In the genomic region with DNA sequence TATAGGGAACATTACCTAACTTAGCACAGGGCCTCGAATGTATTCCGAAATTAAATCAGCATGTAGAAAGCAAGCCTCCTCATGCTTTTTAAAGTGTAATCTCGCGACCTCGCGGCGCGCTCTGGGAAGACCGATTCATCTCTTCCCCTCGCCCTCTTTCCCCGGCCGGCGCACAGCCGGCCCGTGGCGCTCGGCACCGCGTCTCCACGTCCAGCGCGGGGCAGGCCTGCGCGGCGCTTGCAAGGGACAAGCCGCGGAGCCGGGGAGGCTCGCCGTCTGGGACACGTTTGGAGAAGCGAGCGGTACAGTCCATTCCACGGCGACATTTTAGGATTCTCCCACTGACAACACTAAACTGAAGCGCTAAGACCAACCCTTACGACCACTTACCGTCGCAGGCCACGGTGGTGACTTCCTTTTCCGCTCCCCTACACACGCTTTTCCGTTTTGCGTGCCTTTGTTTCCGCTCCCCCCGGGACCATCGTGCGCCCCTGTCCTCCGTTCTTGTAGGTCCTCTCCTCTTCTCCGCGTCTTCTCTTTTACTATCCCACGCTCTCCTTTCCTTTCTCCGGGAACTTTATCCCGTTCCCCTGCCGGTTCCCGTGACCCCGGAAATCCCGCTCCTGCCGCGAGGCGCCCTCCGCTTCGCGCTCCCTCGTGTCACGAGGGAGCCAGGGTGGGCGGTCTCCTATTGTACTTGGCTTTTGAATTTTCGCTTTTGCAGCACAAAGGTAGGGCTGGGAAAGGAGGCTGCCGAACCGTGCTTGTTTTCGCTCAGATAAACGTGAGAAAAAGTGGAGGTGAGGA, we compare ENCODE assay signal across 1 cellular context.
TF ChIP-seq lines count a peak whose summit lies in the region.

A gene with protein sequence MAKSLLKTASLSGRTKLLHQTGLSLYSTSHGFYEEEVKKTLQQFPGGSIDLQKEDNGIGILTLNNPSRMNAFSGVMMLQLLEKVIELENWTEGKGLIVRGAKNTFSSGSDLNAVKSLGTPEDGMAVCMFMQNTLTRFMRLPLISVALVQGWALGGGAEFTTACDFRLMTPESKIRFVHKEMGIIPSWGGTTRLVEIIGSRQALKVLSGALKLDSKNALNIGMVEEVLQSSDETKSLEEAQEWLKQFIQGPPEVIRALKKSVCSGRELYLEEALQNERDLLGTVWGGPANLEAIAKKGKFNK (minus strand): TSS at position 664 of the 807 bp plus-strand sequence. CDS start 12,581 bp downstream, outside the sequence.

TF ChIP-seq in K562, 482 proteins besides CTCF, POLR2A, EP300 and RAD21 (continued from another document and continues in another):
- TF ChIP-seq, protein P1, sequence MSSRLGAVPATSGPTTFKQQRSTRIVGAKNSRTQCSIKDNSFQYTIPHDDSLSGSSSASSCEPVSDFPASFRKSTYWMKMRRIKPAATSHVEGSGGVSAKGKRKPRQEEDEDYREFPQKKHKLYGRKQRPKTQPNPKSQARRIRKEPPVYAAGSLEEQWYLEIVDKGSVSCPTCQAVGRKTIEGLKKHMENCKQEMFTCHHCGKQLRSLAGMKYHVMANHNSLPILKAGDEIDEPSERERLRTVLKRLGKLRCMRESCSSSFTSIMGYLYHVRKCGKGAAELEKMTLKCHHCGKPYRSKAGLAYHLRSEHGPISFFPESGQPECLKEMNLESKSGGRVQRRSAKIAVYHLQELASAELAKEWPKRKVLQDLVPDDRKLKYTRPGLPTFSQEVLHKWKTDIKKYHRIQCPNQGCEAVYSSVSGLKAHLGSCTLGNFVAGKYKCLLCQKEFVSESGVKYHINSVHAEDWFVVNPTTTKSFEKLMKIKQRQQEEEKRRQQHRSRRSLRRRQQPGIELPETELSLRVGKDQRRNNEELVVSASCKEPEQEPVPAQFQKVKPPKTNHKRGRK (tag; IDR thresholded peaks at IDR 0.05) = no peak
- TF ChIP-seq ZZZ3 (IDR thresholded peaks at IDR 0.05) = no peak
- no peak for TF ChIP-seq ZNF696 (CRISPR knock-in tag; conservative IDR thresholded peaks at IDR 0.05)
- no peak for TF ChIP-seq ZKSCAN3 (CRISPR knock-in tag; IDR thresholded peaks at IDR 0.05)
- TF ChIP-seq GABPA (tag; conservative IDR thresholded peaks at IDR 0.05; ENCODE audit: low read depth) = peak; percentile 94
- no peak for TF ChIP-seq KLF16 (IDR thresholded peaks at IDR 0.05)
- no peak for TF ChIP-seq MAFF (IDR thresholded peaks at IDR 0.05; ENCODE audit: low read length)
- TF ChIP-seq ZNF311 (CRISPR knock-in tag; IDR thresholded peaks at IDR 0.05) = no peak
- no peak for TF ChIP-seq PHTF2 (CRISPR knock-in tag; IDR thresholded peaks at IDR 0.05)
- TF ChIP-seq, protein P2, sequence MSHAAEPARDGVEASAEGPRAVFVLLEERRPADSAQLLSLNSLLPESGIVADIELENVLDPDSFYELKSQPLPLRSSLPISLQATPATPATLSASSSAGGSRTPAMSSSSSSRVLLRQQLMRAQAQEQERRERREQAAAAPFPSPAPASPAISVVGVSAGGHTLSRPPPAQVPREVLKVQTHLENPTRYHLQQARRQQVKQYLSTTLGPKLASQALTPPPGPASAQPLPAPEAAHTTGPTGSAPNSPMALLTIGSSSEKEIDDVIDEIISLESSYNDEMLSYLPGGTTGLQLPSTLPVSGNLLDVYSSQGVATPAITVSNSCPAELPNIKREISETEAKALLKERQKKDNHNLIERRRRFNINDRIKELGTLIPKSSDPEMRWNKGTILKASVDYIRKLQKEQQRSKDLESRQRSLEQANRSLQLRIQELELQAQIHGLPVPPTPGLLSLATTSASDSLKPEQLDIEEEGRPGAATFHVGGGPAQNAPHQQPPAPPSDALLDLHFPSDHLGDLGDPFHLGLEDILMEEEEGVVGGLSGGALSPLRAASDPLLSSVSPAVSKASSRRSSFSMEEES (CRISPR knock-in tag; IDR thresholded peaks at IDR 0.05) = peak; percentile 48; the same call in 1 of the 2 replicates
- TF ChIP-seq, protein P3, sequence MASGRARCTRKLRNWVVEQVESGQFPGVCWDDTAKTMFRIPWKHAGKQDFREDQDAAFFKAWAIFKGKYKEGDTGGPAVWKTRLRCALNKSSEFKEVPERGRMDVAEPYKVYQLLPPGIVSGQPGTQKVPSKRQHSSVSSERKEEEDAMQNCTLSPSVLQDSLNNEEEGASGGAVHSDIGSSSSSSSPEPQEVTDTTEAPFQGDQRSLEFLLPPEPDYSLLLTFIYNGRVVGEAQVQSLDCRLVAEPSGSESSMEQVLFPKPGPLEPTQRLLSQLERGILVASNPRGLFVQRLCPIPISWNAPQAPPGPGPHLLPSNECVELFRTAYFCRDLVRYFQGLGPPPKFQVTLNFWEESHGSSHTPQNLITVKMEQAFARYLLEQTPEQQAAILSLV (tag; IDR thresholded peaks at IDR 0.05) = no peak
- TF ChIP-seq SMAD2 (IDR thresholded peaks at IDR 0.05; ENCODE audit: low read depth, low read length) = no peak
- TF ChIP-seq RNF2 (IDR thresholded peaks at IDR 0.05) = peak; percentile 68; the same call in 1 of the 2 replicates
- TF ChIP-seq ELF4 (CRISPR knock-in tag; IDR thresholded peaks at IDR 0.05) = no peak
- no peak for TF ChIP-seq NCOR1 (IDR thresholded peaks at IDR 0.05)
- TF ChIP-seq, protein P4, sequence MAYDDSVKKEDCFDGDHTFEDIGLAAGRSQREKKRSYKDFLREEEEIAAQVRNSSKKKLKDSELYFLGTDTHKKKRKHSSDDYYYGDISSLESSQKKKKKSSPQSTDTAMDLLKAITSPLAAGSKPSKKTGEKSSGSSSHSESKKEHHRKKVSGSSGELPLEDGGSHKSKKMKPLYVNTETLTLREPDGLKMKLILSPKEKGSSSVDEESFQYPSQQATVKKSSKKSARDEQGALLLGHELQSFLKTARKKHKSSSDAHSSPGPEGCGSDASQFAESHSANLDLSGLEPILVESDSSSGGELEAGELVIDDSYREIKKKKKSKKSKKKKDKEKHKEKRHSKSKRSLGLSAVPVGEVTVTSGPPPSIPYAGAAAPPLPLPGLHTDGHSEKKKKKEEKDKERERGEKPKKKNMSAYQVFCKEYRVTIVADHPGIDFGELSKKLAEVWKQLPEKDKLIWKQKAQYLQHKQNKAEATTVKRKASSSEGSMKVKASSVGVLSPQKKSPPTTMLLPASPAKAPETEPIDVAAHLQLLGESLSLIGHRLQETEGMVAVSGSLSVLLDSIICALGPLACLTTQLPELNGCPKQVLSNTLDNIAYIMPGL (CRISPR knock-in tag; IDR thresholded peaks at IDR 0.05) = no peak; the same call in 1 of the 2 replicates
- TF ChIP-seq, protein P5, sequence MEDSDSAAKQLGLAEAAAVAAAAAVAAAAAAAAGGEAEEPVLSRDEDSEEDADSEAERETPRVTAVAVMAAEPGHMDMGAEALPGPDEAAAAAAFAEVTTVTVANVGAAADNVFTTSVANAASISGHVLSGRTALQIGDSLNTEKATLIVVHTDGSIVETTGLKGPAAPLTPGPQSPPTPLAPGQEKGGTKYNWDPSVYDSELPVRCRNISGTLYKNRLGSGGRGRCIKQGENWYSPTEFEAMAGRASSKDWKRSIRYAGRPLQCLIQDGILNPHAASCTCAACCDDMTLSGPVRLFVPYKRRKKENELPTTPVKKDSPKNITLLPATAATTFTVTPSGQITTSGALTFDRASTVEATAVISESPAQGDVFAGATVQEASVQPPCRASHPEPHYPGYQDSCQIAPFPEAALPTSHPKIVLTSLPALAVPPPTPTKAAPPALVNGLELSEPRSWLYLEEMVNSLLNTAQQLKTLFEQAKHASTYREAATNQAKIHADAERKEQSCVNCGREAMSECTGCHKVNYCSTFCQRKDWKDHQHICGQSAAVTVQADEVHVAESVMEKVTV (CRISPR knock-in tag; IDR thresholded peaks at IDR 0.05) = no peak
- TF ChIP-seq MEF2D (tag; conservative IDR thresholded peaks at IDR 0.05; ENCODE audit: low read depth) = 0 out of 2 replicates have a peak, but pooled peaks have one; percentile 5
- TF ChIP-seq, protein P6, sequence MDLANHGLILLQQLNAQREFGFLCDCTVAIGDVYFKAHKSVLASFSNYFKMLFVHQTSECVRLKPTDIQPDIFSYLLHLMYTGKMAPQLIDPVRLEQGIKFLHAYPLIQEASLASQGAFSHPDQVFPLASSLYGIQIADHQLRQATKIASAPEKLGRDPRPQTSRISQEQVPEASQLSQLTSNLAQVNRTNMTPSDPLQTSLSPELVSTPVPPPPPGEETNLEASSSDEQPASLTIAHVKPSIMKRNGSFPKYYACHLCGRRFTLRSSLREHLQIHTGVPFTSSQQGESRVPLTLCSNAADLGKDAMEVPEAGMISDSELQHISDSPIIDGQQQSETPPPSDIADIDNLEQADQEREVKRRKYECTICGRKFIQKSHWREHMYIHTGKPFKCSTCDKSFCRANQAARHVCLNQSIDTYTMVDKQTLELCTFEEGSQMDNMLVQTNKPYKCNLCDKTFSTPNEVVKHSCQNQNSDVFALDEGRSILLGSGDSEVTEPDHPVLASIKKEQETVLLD (IDR thresholded peaks at IDR 0.05) = peak; percentile 42; the same call in 1 of the 2 replicates
- no peak for TF ChIP-seq CCAR2 (IDR thresholded peaks at IDR 0.05; ENCODE audit: low read depth, low read length)
- no peak for TF ChIP-seq U2AF1 (optimal IDR thresholded peaks at IDR 0.05; ENCODE audit: low read depth, low read length)
- TF ChIP-seq OTX1 (CRISPR knock-in tag; IDR thresholded peaks at IDR 0.05) = no peak
- TF ChIP-seq POLR2B (IDR thresholded peaks at IDR 0.05; ENCODE audit: low read depth, partially characterized antibody) = no peak
- TF ChIP-seq, protein P7, sequence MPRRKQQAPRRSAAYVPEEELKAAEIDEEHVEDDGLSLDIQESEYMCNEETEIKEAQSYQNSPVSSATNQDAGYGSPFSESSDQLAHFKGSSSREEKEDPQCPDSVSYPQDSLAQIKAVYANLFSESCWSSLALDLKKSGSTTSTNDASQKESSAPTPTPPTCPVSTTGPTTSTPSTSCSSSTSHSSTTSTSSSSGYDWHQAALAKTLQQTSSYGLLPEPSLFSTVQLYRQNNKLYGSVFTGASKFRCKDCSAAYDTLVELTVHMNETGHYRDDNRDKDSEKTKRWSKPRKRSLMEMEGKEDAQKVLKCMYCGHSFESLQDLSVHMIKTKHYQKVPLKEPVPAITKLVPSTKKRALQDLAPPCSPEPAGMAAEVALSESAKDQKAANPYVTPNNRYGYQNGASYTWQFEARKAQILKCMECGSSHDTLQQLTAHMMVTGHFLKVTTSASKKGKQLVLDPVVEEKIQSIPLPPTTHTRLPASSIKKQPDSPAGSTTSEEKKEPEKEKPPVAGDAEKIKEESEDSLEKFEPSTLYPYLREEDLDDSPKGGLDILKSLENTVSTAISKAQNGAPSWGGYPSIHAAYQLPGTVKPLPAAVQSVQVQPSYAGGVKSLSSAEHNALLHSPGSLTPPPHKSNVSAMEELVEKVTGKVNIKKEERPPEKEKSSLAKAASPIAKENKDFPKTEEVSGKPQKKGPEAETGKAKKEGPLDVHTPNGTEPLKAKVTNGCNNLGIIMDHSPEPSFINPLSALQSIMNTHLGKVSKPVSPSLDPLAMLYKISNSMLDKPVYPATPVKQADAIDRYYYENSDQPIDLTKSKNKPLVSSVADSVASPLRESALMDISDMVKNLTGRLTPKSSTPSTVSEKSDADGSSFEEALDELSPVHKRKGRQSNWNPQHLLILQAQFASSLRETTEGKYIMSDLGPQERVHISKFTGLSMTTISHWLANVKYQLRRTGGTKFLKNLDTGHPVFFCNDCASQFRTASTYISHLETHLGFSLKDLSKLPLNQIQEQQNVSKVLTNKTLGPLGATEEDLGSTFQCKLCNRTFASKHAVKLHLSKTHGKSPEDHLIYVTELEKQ (CRISPR knock-in tag; IDR thresholded peaks at IDR 0.05) = no peak
- TF ChIP-seq PHF8 (IDR thresholded peaks at IDR 0.05; ENCODE audit: borderline replicate concordance, low read length) = peak; percentile 83; the same call in 1 of the 2 replicates
- TF ChIP-seq CREB1 (IDR thresholded peaks at IDR 0.05) = peak; percentile 5; the same call in 1 of the 2 replicates
- TF ChIP-seq CREB1 (CRISPR knock-in tag; IDR thresholded peaks at IDR 0.05) = peak; percentile 60; the same call in 1 of the 2 replicates
- TF ChIP-seq CEBPG (CRISPR knock-in tag; IDR thresholded peaks at IDR 0.05) = no peak
- TF ChIP-seq CEBPG (tag; conservative IDR thresholded peaks at IDR 0.05 in 1 of 2, IDR thresholded peaks at IDR 0.05 in 1 of 2) = no peak
- TF ChIP-seq, protein P8, sequence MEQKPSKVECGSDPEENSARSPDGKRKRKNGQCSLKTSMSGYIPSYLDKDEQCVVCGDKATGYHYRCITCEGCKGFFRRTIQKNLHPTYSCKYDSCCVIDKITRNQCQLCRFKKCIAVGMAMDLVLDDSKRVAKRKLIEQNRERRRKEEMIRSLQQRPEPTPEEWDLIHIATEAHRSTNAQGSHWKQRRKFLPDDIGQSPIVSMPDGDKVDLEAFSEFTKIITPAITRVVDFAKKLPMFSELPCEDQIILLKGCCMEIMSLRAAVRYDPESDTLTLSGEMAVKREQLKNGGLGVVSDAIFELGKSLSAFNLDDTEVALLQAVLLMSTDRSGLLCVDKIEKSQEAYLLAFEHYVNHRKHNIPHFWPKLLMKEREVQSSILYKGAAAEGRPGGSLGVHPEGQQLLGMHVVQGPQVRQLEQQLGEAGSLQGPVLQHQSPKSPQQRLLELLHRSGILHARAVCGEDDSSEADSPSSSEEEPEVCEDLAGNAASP (IDR thresholded peaks at IDR 0.05) = no peak
- TF ChIP-seq HDAC3 (IDR thresholded peaks at IDR 0.05; ENCODE audit: borderline replicate concordance, partially characterized antibody) = no peak
- no peak for TF ChIP-seq POLR3G (IDR thresholded peaks at IDR 0.05; ENCODE audit: extremely low read depth, insufficient read length, insufficient replicate concordance)
- TF ChIP-seq, protein P9, sequence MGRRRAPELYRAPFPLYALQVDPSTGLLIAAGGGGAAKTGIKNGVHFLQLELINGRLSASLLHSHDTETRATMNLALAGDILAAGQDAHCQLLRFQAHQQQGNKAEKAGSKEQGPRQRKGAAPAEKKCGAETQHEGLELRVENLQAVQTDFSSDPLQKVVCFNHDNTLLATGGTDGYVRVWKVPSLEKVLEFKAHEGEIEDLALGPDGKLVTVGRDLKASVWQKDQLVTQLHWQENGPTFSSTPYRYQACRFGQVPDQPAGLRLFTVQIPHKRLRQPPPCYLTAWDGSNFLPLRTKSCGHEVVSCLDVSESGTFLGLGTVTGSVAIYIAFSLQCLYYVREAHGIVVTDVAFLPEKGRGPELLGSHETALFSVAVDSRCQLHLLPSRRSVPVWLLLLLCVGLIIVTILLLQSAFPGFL (CRISPR knock-in tag; IDR thresholded peaks at IDR 0.05) = no peak
- TF ChIP-seq GATAD2B (IDR thresholded peaks at IDR 0.05; ENCODE audit: borderline replicate concordance) = no peak
- TF ChIP-seq, protein P10, sequence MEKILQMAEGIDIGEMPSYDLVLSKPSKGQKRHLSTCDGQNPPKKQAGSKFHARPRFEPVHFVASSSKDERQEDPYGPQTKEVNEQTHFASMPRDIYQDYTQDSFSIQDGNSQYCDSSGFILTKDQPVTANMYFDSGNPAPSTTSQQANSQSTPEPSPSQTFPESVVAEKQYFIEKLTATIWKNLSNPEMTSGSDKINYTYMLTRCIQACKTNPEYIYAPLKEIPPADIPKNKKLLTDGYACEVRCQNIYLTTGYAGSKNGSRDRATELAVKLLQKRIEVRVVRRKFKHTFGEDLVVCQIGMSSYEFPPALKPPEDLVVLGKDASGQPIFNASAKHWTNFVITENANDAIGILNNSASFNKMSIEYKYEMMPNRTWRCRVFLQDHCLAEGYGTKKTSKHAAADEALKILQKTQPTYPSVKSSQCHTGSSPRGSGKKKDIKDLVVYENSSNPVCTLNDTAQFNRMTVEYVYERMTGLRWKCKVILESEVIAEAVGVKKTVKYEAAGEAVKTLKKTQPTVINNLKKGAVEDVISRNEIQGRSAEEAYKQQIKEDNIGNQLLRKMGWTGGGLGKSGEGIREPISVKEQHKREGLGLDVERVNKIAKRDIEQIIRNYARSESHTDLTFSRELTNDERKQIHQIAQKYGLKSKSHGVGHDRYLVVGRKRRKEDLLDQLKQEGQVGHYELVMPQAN (IDR thresholded peaks at IDR 0.05; ENCODE audit: borderline replicate concordance) = peak; percentile 83
- no peak for TF ChIP-seq EZH2 (IDR thresholded peaks at IDR 0.05; ENCODE audit: borderline replicate concordance, low read depth, low read length)
- TF ChIP-seq EHMT2 (IDR thresholded peaks at IDR 0.05) = peak; percentile 54; the same call in 1 of the 2 replicates
- no peak for TF ChIP-seq SAFB (IDR thresholded peaks at IDR 0.05; ENCODE audit: borderline replicate concordance, low read depth, low read length)
- TF ChIP-seq ZNF707 (CRISPR knock-in tag; conservative IDR thresholded peaks at IDR 0.05) = no peak
- no peak for TF ChIP-seq CAMTA2 (CRISPR knock-in tag; conservative IDR thresholded peaks at IDR 0.05)
- TF ChIP-seq BCL6 (CRISPR knock-in tag; IDR thresholded peaks at IDR 0.05) = no peak
